ENCODE assay signal across 17 cellular contexts in the genomic region with DNA sequence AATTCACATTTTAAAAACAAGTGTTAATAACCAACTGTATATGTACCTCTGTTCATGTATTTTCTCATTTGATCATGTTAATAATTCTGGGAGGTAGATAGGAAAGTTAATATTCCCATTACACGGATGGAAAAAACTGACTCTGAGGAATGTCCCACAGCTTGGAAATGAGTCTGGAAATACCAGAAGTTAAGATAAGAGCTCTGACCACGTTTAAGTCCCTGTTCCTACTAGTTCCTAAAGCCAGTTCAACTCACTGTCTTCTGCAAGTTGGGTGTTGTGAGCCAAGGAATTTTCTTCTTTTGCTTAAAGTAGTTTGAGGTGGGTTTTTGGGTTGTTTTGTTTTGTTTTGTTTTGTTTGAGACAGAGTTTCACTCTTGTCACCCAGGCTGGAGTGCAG.
DNase-seq lines count a peak whose midpoint lies in the region; ATAC-seq, FAIRE-seq and TF ChIP-seq lines count a peak whose summit lies in the region.
"Had no signal": no experiment of that assay in that cellular context is flagged by ENCODE, and none has a peak within 500 bp of the region (broad histone marks: within the 10 kb centered on the region; RNA-seq: fewer than 3 reads in every experiment).

No MANE protein-coding gene starts in this region.

- in situ Hi-C loops in ACHN (cut with HindIII; ENCODE audit: low pct_ligation_motif_present, low pct_unique_long_range_greater_than_20kb, low sequenced_read_pairs) = no loop called here

- TF ChIP-seq RAD21 in A549 (conservative IDR thresholded peaks at IDR 0.05 in 1 of 2, IDR thresholded peaks at IDR 0.05 in 1 of 2) = no peak

- DNase-seq in A549 (ENCODE audit: low read depth in 1 of 2, low spot score in 1 of 2) = no peak
- DNase-seq in ACHN = peak; percentile 15
- DNase-seq in T-helper 17 cell = no peak
- peak; percentile 38 for DNase-seq in fibroblast of pulmonary artery (ENCODE audit: low read depth)
- no peak for DNase-seq in naive thymus-derived CD8-positive, alpha-beta T cell
- DNase-seq: CD8-positive, alpha-beta T cell; DMS79; HCEC 1CT; NCI-H1048; NCI-H1436 treated with DMSO at 0.1 percent for 48 hours; NCI-H2029 treated with DMSO at 0.1 percent for 48 hours; NCI-H748 treated with DMSO at 0.1 percent for 48 hours had no signal

- TF ChIP-seq EP300 in A549 (IDR thresholded peaks at IDR 0.05) = no peak

- no peak for TF ChIP-seq CTCF in A549 (IDR thresholded peaks at IDR 0.05)
- no peak for TF ChIP-seq CTCF in fibroblast of pulmonary artery (IDR thresholded peaks at IDR 0.05; ENCODE audit: low read length, missing control alignments)

- H3K9me3 Mint-ChIP-seq in naive thymus-derived CD8-positive, alpha-beta T cell = peaks cover 0 to 11% (median 5%) of the 10 kb centered on the region in 9 donors
- H3K9me3 Mint-ChIP-seq: CD8-positive, alpha-beta T cell had no signal

- H3K9me3 ChIP-seq in A549 = no peaks in the 10 kb centered on the region; the same call in 2 of the 3 replicates
- H3K9me3 ChIP-seq in T-helper 17 cell (ENCODE audit: control insufficient read depth, low read length, poor library complexity, severe bottlenecking) = peaks cover 2% of the 10 kb centered on the region
- H3K9me3 ChIP-seq: BLaER1 had no signal

- H3K27ac Mint-ChIP-seq in T-helper 17 cell = peak overlapping the region; percentile 90
- H3K27ac Mint-ChIP-seq in naive thymus-derived CD8-positive, alpha-beta T cell = peak overlapping the region in 1 of 10 donors; percentile 53
- H3K27ac Mint-ChIP-seq: CD8-positive, alpha-beta T cell had no signal

- H3K4me3 ChIP-seq in A549 (no peak overlapping the region), fibroblast of pulmonary artery (replicated peaks; ENCODE audit: low read depth, low read length) (no peak overlapping the region)
- H3K4me3 ChIP-seq: BLaER1 had no signal

- ATAC-seq in A549 = no peak
- no peak for ATAC-seq in T-helper 17 cell
- ATAC-seq in HG03025 (IDR thresholded peaks at IDR 0.05; ENCODE audit: low FRiP score, unreplicated experiment) = no peak
- ATAC-seq in GM21529 (IDR thresholded peaks at IDR 0.05; ENCODE audit: unreplicated experiment) = no peak
- no peak for ATAC-seq in naive thymus-derived CD8-positive, alpha-beta T cell
- ATAC-seq: CD8-positive, alpha-beta T cell had no signal

- WGBS in A549 (ENCODE audit: missing lambda C conversion rate) = 67% methylated on average over 2 of the region's 2 CpGs

- peak overlapping the region; percentile 86 to 95; a peak in 4 of 6 replicates for H3K27ac ChIP-seq in A549
- H3K27ac ChIP-seq: BLaER1, KMS-11 had no signal

- POLR2A ChIA-PET in A549 (lab: Yijun Ruan, JAX) = no interaction called here
- POLR2A ChIA-PET in naive thymus-derived CD8-positive, alpha-beta T cell (lab: Charles Lee) = no interaction called here

- no peak overlapping the region for H3K4me2 ChIP-seq in A549
- H3K4me2 ChIP-seq: BLaER1, KMS-11 had no signal

- peaks cover 5% of the 10 kb centered on the region for H3K27me3 Mint-ChIP-seq in T-helper 17 cell
- H3K27me3 Mint-ChIP-seq in naive thymus-derived CD8-positive, alpha-beta T cell = peaks cover 7 to 55% (median 30%) of the 10 kb centered on the region in 5 donors

- H3K4me3 Mint-ChIP-seq in T-helper 17 cell = no peak overlapping the region
- H3K4me3 Mint-ChIP-seq in naive thymus-derived CD8-positive, alpha-beta T cell = no peak overlapping the region
- H3K4me3 Mint-ChIP-seq: CD8-positive, alpha-beta T cell had no signal

- no peak for FAIRE-seq in A549 (lab: Jason Lieb, UNC)
- FAIRE-seq: D721Med had no signal

- peaks cover 18% of the 10 kb centered on the region for H3K4me1 Mint-ChIP-seq in T-helper 17 cell
- peaks cover 0 to 8% (median under 1%) of the 10 kb centered on the region in 4 donors for H3K4me1 Mint-ChIP-seq in naive thymus-derived CD8-positive, alpha-beta T cell

- no peaks in the 10 kb centered on the region for H3K36me3 Mint-ChIP-seq in T-helper 17 cell (ENCODE audit: low read depth)
- peaks cover 0 to 4% (median 0%) of the 10 kb centered on the region in 3 donors for H3K36me3 Mint-ChIP-seq in naive thymus-derived CD8-positive, alpha-beta T cell
- H3K36me3 Mint-ChIP-seq: CD8-positive, alpha-beta T cell had no signal

- H3K4me1 ChIP-seq in A549 = peaks cover 32% of the 10 kb centered on the region
- H3K4me1 ChIP-seq: BLaER1 had no signal

- no peak for TF ChIP-seq POLR2A in A549 (IDR thresholded peaks at IDR 0.05; ENCODE audit: low read length)

- CTCF ChIA-PET in A549 (lab: Yijun Ruan, JAX) = interaction anchor here (1.5 kb wide), 1 partner anchor 12 kb away, joined by 5 read pairs; no protein-coding TSS in a partner anchor

TF ChIP-seq in A549, 52 proteins besides CTCF, POLR2A, EP300 and RAD21:
- TF ChIP-seq RNF2 (IDR thresholded peaks at IDR 0.05; ENCODE audit: borderline replicate concordance, low read depth) = no peak
- TF ChIP-seq, protein P1, sequence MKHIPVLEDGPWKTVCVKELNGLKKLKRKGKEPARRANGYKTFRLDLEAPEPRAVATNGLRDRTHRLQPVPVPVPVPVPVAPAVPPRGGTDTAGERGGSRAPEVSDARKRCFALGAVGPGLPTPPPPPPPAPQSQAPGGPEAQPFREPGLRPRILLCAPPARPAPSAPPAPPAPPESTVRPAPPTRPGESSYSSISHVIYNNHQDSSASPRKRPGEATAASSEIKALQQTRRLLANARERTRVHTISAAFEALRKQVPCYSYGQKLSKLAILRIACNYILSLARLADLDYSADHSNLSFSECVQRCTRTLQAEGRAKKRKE (CRISPR knock-in tag; IDR thresholded peaks at IDR 0.05; ENCODE audit: low read depth) = no peak
- no peak for TF ChIP-seq KDM1A (IDR thresholded peaks at IDR 0.05; ENCODE audit: low read depth)
- no peak for TF ChIP-seq JUNB (IDR thresholded peaks at IDR 0.05)
- no peak for TF ChIP-seq MYC (IDR thresholded peaks at IDR 0.05; ENCODE audit: borderline replicate concordance, low read length)
- no peak for TF ChIP-seq TFCP2L1 (CRISPR knock-in tag; IDR thresholded peaks at IDR 0.05)
- no peak for TF ChIP-seq JUN (IDR thresholded peaks at IDR 0.05)
- TF ChIP-seq CEBPB (IDR thresholded peaks at IDR 0.05) = no peak
- TF ChIP-seq, protein P2, sequence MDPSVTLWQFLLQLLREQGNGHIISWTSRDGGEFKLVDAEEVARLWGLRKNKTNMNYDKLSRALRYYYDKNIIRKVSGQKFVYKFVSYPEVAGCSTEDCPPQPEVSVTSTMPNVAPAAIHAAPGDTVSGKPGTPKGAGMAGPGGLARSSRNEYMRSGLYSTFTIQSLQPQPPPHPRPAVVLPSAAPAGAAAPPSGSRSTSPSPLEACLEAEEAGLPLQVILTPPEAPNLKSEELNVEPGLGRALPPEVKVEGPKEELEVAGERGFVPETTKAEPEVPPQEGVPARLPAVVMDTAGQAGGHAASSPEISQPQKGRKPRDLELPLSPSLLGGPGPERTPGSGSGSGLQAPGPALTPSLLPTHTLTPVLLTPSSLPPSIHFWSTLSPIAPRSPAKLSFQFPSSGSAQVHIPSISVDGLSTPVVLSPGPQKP (IDR thresholded peaks at IDR 0.05; ENCODE audit: low read depth, low read length) = no peak
- no peak for TF ChIP-seq EHMT2 (IDR thresholded peaks at IDR 0.05; ENCODE audit: low read depth)
- TF ChIP-seq RARB (CRISPR knock-in tag; IDR thresholded peaks at IDR 0.05) = no peak
- TF ChIP-seq FOSB (CRISPR knock-in tag; IDR thresholded peaks at IDR 0.05) = no peak
- TF ChIP-seq, protein P3, sequence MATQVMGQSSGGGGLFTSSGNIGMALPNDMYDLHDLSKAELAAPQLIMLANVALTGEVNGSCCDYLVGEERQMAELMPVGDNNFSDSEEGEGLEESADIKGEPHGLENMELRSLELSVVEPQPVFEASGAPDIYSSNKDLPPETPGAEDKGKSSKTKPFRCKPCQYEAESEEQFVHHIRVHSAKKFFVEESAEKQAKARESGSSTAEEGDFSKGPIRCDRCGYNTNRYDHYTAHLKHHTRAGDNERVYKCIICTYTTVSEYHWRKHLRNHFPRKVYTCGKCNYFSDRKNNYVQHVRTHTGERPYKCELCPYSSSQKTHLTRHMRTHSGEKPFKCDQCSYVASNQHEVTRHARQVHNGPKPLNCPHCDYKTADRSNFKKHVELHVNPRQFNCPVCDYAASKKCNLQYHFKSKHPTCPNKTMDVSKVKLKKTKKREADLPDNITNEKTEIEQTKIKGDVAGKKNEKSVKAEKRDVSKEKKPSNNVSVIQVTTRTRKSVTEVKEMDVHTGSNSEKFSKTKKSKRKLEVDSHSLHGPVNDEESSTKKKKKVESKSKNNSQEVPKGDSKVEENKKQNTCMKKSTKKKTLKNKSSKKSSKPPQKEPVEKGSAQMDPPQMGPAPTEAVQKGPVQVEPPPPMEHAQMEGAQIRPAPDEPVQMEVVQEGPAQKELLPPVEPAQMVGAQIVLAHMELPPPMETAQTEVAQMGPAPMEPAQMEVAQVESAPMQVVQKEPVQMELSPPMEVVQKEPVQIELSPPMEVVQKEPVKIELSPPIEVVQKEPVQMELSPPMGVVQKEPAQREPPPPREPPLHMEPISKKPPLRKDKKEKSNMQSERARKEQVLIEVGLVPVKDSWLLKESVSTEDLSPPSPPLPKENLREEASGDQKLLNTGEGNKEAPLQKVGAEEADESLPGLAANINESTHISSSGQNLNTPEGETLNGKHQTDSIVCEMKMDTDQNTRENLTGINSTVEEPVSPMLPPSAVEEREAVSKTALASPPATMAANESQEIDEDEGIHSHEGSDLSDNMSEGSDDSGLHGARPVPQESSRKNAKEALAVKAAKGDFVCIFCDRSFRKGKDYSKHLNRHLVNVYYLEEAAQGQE (IDR thresholded peaks at IDR 0.05) = no peak
- no peak for TF ChIP-seq POLR2AphosphoS2 (conservative IDR thresholded peaks at IDR 0.05; ENCODE audit: low read length)
- TF ChIP-seq PHF8 (IDR thresholded peaks at IDR 0.05; ENCODE audit: borderline replicate concordance, low read depth) = no peak
- no peak for TF ChIP-seq HOXA7 (CRISPR knock-in tag; IDR thresholded peaks at IDR 0.05)
- TF ChIP-seq, protein P4, sequence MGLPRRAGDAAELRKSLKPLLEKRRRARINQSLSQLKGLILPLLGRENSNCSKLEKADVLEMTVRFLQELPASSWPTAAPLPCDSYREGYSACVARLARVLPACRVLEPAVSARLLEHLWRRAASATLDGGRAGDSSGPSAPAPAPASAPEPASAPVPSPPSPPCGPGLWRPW (IDR thresholded peaks at IDR 0.05) = no peak

Comparison
In these comparisons a context has a peak if more than half of its experiments do, and no peak if none do; other contexts are left out.
1. DNase-seq: peak in ACHN (single experiment) and fibroblast of pulmonary artery (single experiment); none in A549 (0 of 2), T-helper 17 cell (0 of 3) and naive thymus-derived CD8-positive, alpha-beta T cell (0 of 10).